ENCODE assay signal across 18 cellular contexts in the genomic region with DNA sequence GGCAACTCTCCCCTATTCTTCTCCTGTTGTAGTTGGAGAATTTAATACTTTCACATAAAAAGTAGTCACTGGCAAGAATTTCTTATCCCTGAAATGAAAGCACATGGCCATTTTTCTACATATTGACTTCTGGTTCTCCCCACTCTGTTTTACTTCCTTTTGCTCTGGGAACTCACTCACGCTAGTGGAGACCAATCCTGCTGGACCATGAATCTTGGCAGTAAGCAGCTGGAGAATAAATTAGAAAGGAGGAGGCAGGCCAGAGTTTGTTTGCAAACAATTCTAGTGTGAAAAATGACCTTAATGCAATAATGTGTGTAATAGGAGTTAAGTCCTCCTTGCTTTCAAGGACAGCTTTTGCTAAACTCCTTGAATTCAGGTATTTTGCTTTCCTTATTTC.
DNase-seq lines count a peak whose midpoint lies in the region; ATAC-seq, FAIRE-seq and TF ChIP-seq lines count a peak whose summit lies in the region.
"Had no signal": no experiment of that assay in that cellular context is flagged by ENCODE, and none has a peak within 500 bp of the region (broad histone marks: within the 10 kb centered on the region; RNA-seq: fewer than 3 reads in every experiment).

No MANE protein-coding gene starts in this region.

- H3K4me1 ChIP-seq in right lobe of liver, result peaks cover 0 to 5% (median 0%) of the 10 kb centered on the region in 4 donors
- peaks cover 10% of the 10 kb centered on the region; the same call in 1 of the 2 replicates for H3K4me1 ChIP-seq in HepG2 (ENCODE audit: insufficient read depth, low read length)
- no peaks in the 10 kb centered on the region for H3K4me1 ChIP-seq in upper lobe of right lung
- H3K4me1 ChIP-seq: A549, Caco-2, HAP-1 had no signal

- intact Hi-C loops in right lobe of liver (cut with DNase I) (no loop called here), HepG2 (cut with micrococcal nuclease; ENCODE audit: unreplicated experiment) (loop anchor here (10.0 kb wide), 1 partner anchor 610 kb away; no protein-coding TSS in a partner anchor), upper lobe of right lung (cut with DNase I) (no loop called here)

- TF ChIP-seq POLR2A in right lobe of liver (IDR thresholded peaks at IDR 0.05) (no peak), HepG2 (IDR thresholded peaks at IDR 0.05; ENCODE audit: insufficient read depth in 1 of 2, low read depth in 2 of 2, low read length in 2 of 2) (no peak)

- H3K4me3 ChIP-seq in right lobe of liver (no peak overlapping the region), HepG2 (replicated peaks in 1 of 3; ENCODE audit: insufficient read depth in 1 of 3, low read depth in 2 of 3, low read length in 3 of 3) (no peak overlapping the region), upper lobe of right lung (no peak overlapping the region)
- H3K4me3 ChIP-seq: A549, HAP-1 had no signal

- no peaks in the 10 kb centered on the region for H3K79me2 ChIP-seq in HepG2 (ENCODE audit: insufficient read depth, low read length)

- H3K27ac ChIP-seq in right lobe of liver (no peak overlapping the region), HepG2 (ENCODE audit: extremely low read length, insufficient read depth, low read length) (no peak overlapping the region), upper lobe of right lung (no peak overlapping the region)
- H3K27ac ChIP-seq: 22Rv1, A549, C4-2B had no signal

- H3K4me2 ChIP-seq in HepG2 (ENCODE audit: low read depth, low read length), result no peak overlapping the region
- H3K4me2 ChIP-seq: A549 had no signal

- H3K9me3 ChIP-seq in right lobe of liver, result no peaks in the 10 kb centered on the region
- H3K9me3 ChIP-seq in HepG2 (ENCODE audit: low read length), result peaks cover 8% of the 10 kb centered on the region; the same call in 1 of the 2 replicates
- no peaks in the 10 kb centered on the region for H3K9me3 ChIP-seq in upper lobe of right lung
- H3K9me3 ChIP-seq: A549, Caco-2, HAP-1 had no signal

- POLR2A ChIA-PET in HepG2 (lab: Yijun Ruan, JAX), result no interaction called here

- 56% methylated on average over 1 of the region's 1 CpG for WGBS in right lobe of liver (ENCODE audit: insufficient coverage, low coverage, low lambda C conversion rate, missing lambda C conversion rate)
- 48% methylated on average over 1 of the region's 1 CpG for WGBS in HepG2 (ENCODE audit: low lambda C conversion rate)

- no peak for TF ChIP-seq EP300 in HepG2 (IDR thresholded peaks at IDR 0.05; ENCODE audit: low read depth in 2 of 2, low read length in 2 of 2)
- TF ChIP-seq EP300 in HepG2 (CRISPR knock-in tag; IDR thresholded peaks at IDR 0.05; ENCODE audit: borderline replicate concordance), result no peak

- TF ChIP-seq CTCF in right lobe of liver (IDR thresholded peaks at IDR 0.05) (no peak), HepG2 (CRISPR knock-in tag; IDR thresholded peaks at IDR 0.05) (no peak), upper lobe of right lung (IDR thresholded peaks at IDR 0.05) (no peak)

- H3K9ac ChIP-seq in HepG2 (ENCODE audit: insufficient read depth, low read depth, low read length), result no peak overlapping the region

- H3K27me3 ChIP-seq in right lobe of liver, result no peaks in the 10 kb centered on the region
- H3K27me3 ChIP-seq in HepG2 (ENCODE audit: control insufficient read depth in 1 of 2, insufficient read depth in 2 of 2, low read length in 2 of 2), result no peaks in the 10 kb centered on the region
- no peaks in the 10 kb centered on the region for H3K27me3 ChIP-seq in upper lobe of right lung

- CTCF ChIA-PET in HepG2 (lab: Yijun Ruan, JAX; ENCODE audit: low intra/inter-chr PET ratio, low total read pairs), result no interaction called here

- H3K36me3 ChIP-seq in right lobe of liver, result no peaks in the 10 kb centered on the region
- no peaks in the 10 kb centered on the region for H3K36me3 ChIP-seq in HepG2 (replicated peaks in 1 of 2; ENCODE audit: control insufficient read depth in 1 of 2, insufficient read depth in 2 of 2, low read length in 2 of 2)
- no peaks in the 10 kb centered on the region for H3K36me3 ChIP-seq in upper lobe of right lung
- H3K36me3 ChIP-seq: HAP-1 had no signal

- no peaks in the 10 kb centered on the region for H4K20me1 ChIP-seq in HepG2 (ENCODE audit: insufficient read depth, low read length)

- DNase-seq in NCI-H146 (lab: John Stamatoyannopoulos, UW), result peak; percentile 0
- DNase-seq in NCI-H146 treated with DMSO at 0.1 percent for 48 hours (lab: John Stamatoyannopoulos, UW; ENCODE audit: unreplicated experiment), result no peak
- no peak for DNase-seq in right lobe of liver
- DNase-seq in HepG2 (ENCODE audit: low spot score), result no peak
- no peak for DNase-seq in left lobe of liver (ENCODE audit: low spot score)
- peak; percentile 6 for DNase-seq in renal cortical epithelial cell (ENCODE audit: low read depth)
- DNase-seq in upper lobe of right lung, result no peak
- DNase-seq: AML-193; Caco-2; CD4-positive, alpha-beta T cell; DMS153; DMS79; GF-D8 had no signal

- H2AFZ ChIP-seq in HepG2 (ENCODE audit: low read length), result no peak overlapping the region

- peak in 3 of 4 donors; percentile 34 to 66 (median 36) for ATAC-seq in right lobe of liver
- no peak for ATAC-seq in HepG2
- peak; percentile 53 for ATAC-seq in left lobe of liver
- no peak for ATAC-seq in upper lobe of right lung
- ATAC-seq in GM18870 (IDR thresholded peaks at IDR 0.05; ENCODE audit: unreplicated experiment), result no peak
- ATAC-seq: A549 had no signal

- BruUV-seq in HepG2 (replicated peaks; lab: Mats Ljungman, UMichigan), result no TSS peak

- no peak for FAIRE-seq in HepG2 (lab: Jason Lieb, UNC)
- FAIRE-seq: A549 had no signal

- in situ Hi-C loops in HepG2 (cut with HindIII; ENCODE audit: extremely low pct_ligation_motif_present, low pct_unique_long_range_greater_than_20kb), result loop anchor here (10.0 kb wide), 1 partner anchor 60 kb away; no protein-coding TSS in a partner anchor

- no peak for TF ChIP-seq RAD21 in HepG2 (CRISPR knock-in tag; IDR thresholded peaks at IDR 0.05)

TF ChIP-seq in HepG2, 621 proteins besides CTCF, POLR2A, EP300 and RAD21:
- TF ChIP-seq RBFOX2 (IDR thresholded peaks at IDR 0.05; ENCODE audit: low read depth, low read length), result no peak
- TF ChIP-seq ZZZ3 (CRISPR knock-in tag; IDR thresholded peaks at IDR 0.05; ENCODE audit: borderline replicate concordance), result no peak
- TF ChIP-seq TAF15 (IDR thresholded peaks at IDR 0.05; ENCODE audit: low read depth, low read length, poor library complexity, severe bottlenecking), result no peak
- TF ChIP-seq ZNF567 (CRISPR knock-in tag; IDR thresholded peaks at IDR 0.05; ENCODE audit: borderline replicate concordance), result no peak
- no peak for TF ChIP-seq ZBTB33 (CRISPR knock-in tag; IDR thresholded peaks at IDR 0.05)
- TF ChIP-seq, protein P1, sequence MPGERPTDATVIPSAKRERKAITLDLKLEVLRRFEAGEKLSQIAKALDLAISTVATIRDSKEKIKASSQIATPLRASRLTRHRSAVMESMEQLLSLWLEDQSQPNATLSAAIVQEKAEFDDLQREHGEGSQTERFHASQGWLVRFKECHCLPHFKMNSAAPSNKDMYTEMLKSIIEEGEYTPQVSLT (CRISPR knock-in tag; IDR thresholded peaks at IDR 0.05; ENCODE audit: borderline replicate concordance, low read depth), result no peak
- TF ChIP-seq, protein P2, sequence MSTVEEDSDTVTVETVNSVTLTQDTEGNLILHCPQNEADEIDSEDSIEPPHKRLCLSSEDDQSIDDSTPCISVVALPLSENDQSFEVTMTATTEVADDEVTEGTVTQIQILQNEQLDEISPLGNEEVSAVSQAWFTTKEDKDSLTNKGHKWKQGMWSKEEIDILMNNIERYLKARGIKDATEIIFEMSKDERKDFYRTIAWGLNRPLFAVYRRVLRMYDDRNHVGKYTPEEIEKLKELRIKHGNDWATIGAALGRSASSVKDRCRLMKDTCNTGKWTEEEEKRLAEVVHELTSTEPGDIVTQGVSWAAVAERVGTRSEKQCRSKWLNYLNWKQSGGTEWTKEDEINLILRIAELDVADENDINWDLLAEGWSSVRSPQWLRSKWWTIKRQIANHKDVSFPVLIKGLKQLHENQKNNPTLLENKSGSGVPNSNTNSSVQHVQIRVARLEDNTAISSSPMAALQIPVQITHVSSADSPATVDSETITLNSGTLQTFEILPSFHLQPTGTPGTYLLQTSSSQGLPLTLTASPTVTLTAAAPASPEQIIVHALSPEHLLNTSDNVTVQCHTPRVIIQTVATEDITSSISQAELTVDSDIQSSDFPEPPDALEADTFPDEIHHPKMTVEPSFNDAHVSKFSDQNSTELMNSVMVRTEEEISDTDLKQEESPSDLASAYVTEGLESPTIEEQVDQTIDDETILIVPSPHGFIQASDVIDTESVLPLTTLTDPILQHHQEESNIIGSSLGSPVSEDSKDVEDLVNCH (CRISPR knock-in tag; IDR thresholded peaks at IDR 0.05), result no peak
- TF ChIP-seq HDAC2 (CRISPR knock-in tag; IDR thresholded peaks at IDR 0.05), result no peak
- TF ChIP-seq ZNF557 (CRISPR knock-in tag; IDR thresholded peaks at IDR 0.05), result no peak
- no peak for TF ChIP-seq ZNF10 (CRISPR knock-in tag; IDR thresholded peaks at IDR 0.05; ENCODE audit: borderline replicate concordance, low read depth)
- no peak for TF ChIP-seq RFX5 (IDR thresholded peaks at IDR 0.05; ENCODE audit: low read depth, low read length)
- no peak for TF ChIP-seq ZFP37 (CRISPR knock-in tag; IDR thresholded peaks at IDR 0.05; ENCODE audit: borderline replicate concordance)

Comparison
In these comparisons a context has a peak if more than half of its experiments do, and no peak if none do; other contexts are left out.
1. DNase-seq: peak in NCI-H146 (single experiment) and renal cortical epithelial cell (single experiment); none in NCI-H146 treated with DMSO at 0.1 percent for 48 hours (single experiment), right lobe of liver (0 of 3), HepG2 (single experiment), left lobe of liver (single experiment) and upper lobe of right lung (single experiment).
2. ATAC-seq: peak in right lobe of liver (3 of 4) and left lobe of liver (single experiment); none in HepG2 (single experiment), upper lobe of right lung (single experiment) and GM18870 (single experiment).